In the genomic region with DNA sequence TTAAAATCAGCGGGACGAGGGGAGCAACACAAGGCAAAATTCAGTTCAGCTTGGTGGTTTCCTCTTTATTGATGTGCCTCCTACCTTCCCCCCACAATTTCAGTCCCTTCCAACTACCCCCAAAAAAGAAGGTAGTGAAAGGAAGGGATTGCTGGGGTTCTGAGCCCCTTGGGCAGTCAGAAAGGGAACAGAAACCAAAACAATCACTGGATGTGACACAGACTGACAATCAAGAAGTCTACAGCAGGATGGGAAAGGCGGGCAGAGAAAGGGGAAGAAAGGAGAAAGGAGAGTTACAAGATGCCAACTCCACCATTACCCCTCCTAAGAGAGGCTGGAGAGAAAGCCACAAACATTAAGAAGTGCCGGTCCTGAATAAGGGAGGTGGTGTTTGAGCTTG, we compare ENCODE assay signal across 8 cellular contexts. TPM values are rescaled to one million over a fixed set of nuclear protein-coding genes. Genes with fewer than 3 reads are reported as not detected.
DNase-seq lines count a peak whose midpoint lies in the region; TF ChIP-seq lines count a peak whose summit lies in the region.

No MANE protein-coding gene starts in this region.

- peaks cover 0 to 4% (median 0%) of the 10 kb centered on the region in 7 donors for H3K9me3 Mint-ChIP-seq in CD14-positive monocyte
- no peaks in the 10 kb centered on the region for H3K9me3 Mint-ChIP-seq in chondrocyte (ENCODE audit: low read depth)
- no peaks in the 10 kb centered on the region for H3K9me3 Mint-ChIP-seq in nephron

- H3K36me3 Mint-ChIP-seq in CD14-positive monocyte = peaks cover 37 to 59% of the 10 kb centered on the region in 2 donors
- peaks cover 26% of the 10 kb centered on the region for H3K36me3 Mint-ChIP-seq in chondrocyte (ENCODE audit: low read depth)
- H3K36me3 Mint-ChIP-seq in nephron (ENCODE audit: low read depth) = peaks cover 57% of the 10 kb centered on the region

- peak overlapping the region; percentile 98 to 99 for H3K4me3 Mint-ChIP-seq in CD14-positive monocyte
- peak overlapping the region; percentile 87 for H3K4me3 Mint-ChIP-seq in chondrocyte (ENCODE audit: unreplicated experiment)
- H3K4me3 Mint-ChIP-seq in nephron = peak overlapping the region; percentile 96 to 100 (median 96)

- H3K27me3 Mint-ChIP-seq in CD14-positive monocyte (ENCODE audit: low read depth in 3 of 3) (peaks cover 0 to 3% (median 0%) of the 10 kb centered on the region in 3 donors), chondrocyte (ENCODE audit: low read depth) (no peaks in the 10 kb centered on the region), nephron (ENCODE audit: low read depth) (no peaks in the 10 kb centered on the region)

- H3K4me1 Mint-ChIP-seq in CD14-positive monocyte (peaks cover 47% of the 10 kb centered on the region), chondrocyte (ENCODE audit: low read depth) (peaks cover 54% of the 10 kb centered on the region), nephron (peaks cover 46% of the 10 kb centered on the region)

- TF ChIP-seq CTCF in CD14-positive monocyte (IDR thresholded peaks at IDR 0.05) (no peak), chondrocyte (IDR thresholded peaks at IDR 0.05) (no peak), nephron (IDR thresholded peaks at IDR 0.05; ENCODE audit: unreplicated experiment in 3 of 3) (no peak), GM10266 (IDR thresholded peaks at IDR 0.05; ENCODE audit: control insufficient read depth, insufficient read depth, low read depth, missing control alignments) (no peak)

- no peak for DNase-seq in CD14-positive monocyte (ENCODE audit: low spot score)
- peak; percentile 30 for DNase-seq in NAMALWA (ENCODE audit: low spot score)
- no peak for DNase-seq in chondrocyte (ENCODE audit: low spot score)
- DNase-seq in cerebellar nuclear complex (lab: John Stamatoyannopoulos, UW) = no peak
- DNase-seq in GM10266 (ENCODE audit: extremely low spot score) = no peak
- DNase-seq in stimulated activated CD4-positive, alpha-beta T cell treated with anti-CD3 and anti-CD28 coated beads, Interleukin-4, amount 100 ng/mL, for 24 hours = no peak
- DNase-seq in stimulated activated CD4-positive, alpha-beta T cell treated with anti-CD3 and anti-CD28 coated beads, Interleukin-12 subunit alpha, Interleukin-12 subunit beta, amount 100 ng/mL, for 4 hours = no peak

- H3K27ac Mint-ChIP-seq in CD14-positive monocyte (peak overlapping the region; percentile 99 to 100 (median 100)), chondrocyte (ENCODE audit: unreplicated experiment) (peak overlapping the region; percentile 92), nephron (peak overlapping the region; percentile 99)

- intact Hi-C loops in CD14-positive monocyte (cut with micrococcal nuclease) = no loop called here

RNA-seq across cellular contexts. Expression of a gene that starts 1.1 kb away (rescaled TPM):
- 10 to 100 TPM; 12.0 to 12.9 TPM for polyA plus RNA-seq in CD14-positive monocyte
- total RNA-seq in chondrocyte = 49.5 to 57.8 TPM (median 53.1 TPM) in 3 replicates

RNA-seq across cellular contexts. Expression of a gene that starts 1.9 kb away (rescaled TPM):
- polyA plus RNA-seq in CD14-positive monocyte = 1,000 to 10,000 TPM; 2,814 to 2,937 TPM
- 449 to 459 TPM (median 455 TPM) in 3 replicates for total RNA-seq in chondrocyte

RNA-seq across cellular contexts. Expression of a gene that starts 6.1 kb away (rescaled TPM):
- polyA plus RNA-seq in CD14-positive monocyte = 1 to 10 TPM; 7.0 to 7.8 TPM
- 58.8 to 65.2 TPM (median 59.5 TPM) in 3 replicates for total RNA-seq in chondrocyte

RNA-seq across cellular contexts. Expression of a gene that starts 11.2 kb away (rescaled TPM):
- polyA plus RNA-seq in CD14-positive monocyte = 10 to 100 TPM; 29.5 to 38.3 TPM
- 105 to 118 TPM (median 111 TPM) in 3 replicates for total RNA-seq in chondrocyte

RNA-seq across cellular contexts. Expression of a gene that starts 11.6 kb away (rescaled TPM):
- 10 to 100 TPM; 44.1 to 49.5 TPM for polyA plus RNA-seq in CD14-positive monocyte
- 24.9 to 32.7 TPM (median 25.8 TPM) in 3 replicates for total RNA-seq in chondrocyte
